In the genomic region with DNA sequence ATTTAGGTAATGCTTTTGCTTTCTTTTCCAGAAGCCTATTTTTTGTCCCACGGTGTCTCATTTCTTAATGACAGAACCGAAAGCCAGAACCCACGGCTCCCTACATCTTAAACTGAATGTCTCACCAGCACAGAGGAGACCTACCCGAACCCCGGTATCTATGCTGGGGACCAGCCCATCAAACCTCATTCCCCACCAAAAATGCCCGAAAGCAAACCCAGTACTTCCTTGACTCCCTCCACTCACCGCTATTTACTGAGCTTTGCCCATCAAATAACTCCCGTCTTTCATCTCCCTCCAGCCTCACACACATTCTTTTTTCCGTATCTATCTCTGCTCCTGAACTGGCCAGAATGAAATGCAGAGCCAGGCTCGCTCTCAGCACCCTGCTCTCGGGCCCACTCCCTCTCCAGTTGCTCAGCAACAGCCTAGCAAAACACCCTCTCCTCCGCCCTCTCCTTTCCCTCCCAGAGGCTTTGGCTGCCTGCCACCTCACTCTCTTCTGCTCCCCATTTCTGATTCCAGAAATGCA, we compare ENCODE assay signal across 10 cellular contexts. TPM values are rescaled to one million over a fixed set of nuclear protein-coding genes. Genes with fewer than 3 reads are reported as not detected.
A peak's percentile ranks its signal among the peaks of the same experiment; 100 is the strongest.
DNase-seq lines count a peak whose midpoint lies in the region; ATAC-seq, FAIRE-seq and TF ChIP-seq lines count a peak whose summit lies in the region.
"Had no signal": no experiment of that assay in that cellular context is flagged by ENCODE, and none has a peak within 500 bp of the region (broad histone marks: within the 10 kb centered on the region; RNA-seq: fewer than 3 reads in every experiment).

No MANE protein-coding gene starts in this region.

- no peaks in the 10 kb centered on the region for H3K36me3 Mint-ChIP-seq in activated CD4-positive, alpha-beta T cell treated with anti-CD3 and anti-CD28 coated beads, Interleukin-2, amount 10 ng/mL, durations not matched to agents 24 days and 14 days (ENCODE audit: low read depth)

- H3K4me3 ChIP-seq in ascending aorta (peak overlapping the region; percentile 58 to 89), right atrium auricular region (peak overlapping the region; percentile 39 to 62), small intestine (ENCODE audit: low read depth in 1 of 2, low read length in 2 of 2) (no peak overlapping the region)

- WGBS in small intestine, 3 donors, result 1 to 7% (median 6%) methylated on average over 12 of the region's 12 CpGs

- H3K4me1 ChIP-seq in ascending aorta, result peaks cover 22 to 57% of the 10 kb centered on the region in 2 donors
- H3K4me1 ChIP-seq in right atrium auricular region, result peaks cover 0 to 75% of the 10 kb centered on the region in 2 donors
- H3K4me1 ChIP-seq in small intestine (ENCODE audit: control insufficient read depth in 2 of 2, insufficient read depth in 1 of 2, low read depth in 1 of 2, low read length in 1 of 2), result no peaks in the 10 kb centered on the region

- no peaks in the 10 kb centered on the region for H3K9me3 Mint-ChIP-seq in activated CD4-positive, alpha-beta T cell treated with anti-CD3 and anti-CD28 coated beads, Interleukin-2, amount 10 ng/mL, durations not matched to agents 24 days and 14 days

- intact Hi-C loops in activated CD4-positive, alpha-beta T cell treated with anti-CD3 and anti-CD28 coated beads, Interleukin-2, amount 10 ng/mL, durations not matched to agents 24 days and 14 days (cut with micrococcal nuclease), result loop anchor here (5.0 kb wide), 2 partner anchors 166 to 1066 kb away; no protein-coding TSS in a partner anchor
- intact Hi-C loops in ascending aorta (cut with DNase I), result loop anchor here (5.0 to 10.0 kb wide), 2 partner anchors 744 to 961 kb away; no protein-coding TSS in a partner anchor

- FAIRE-seq in small intestine (lab: Jason Lieb, UNC), result no peak

- H3K27ac Mint-ChIP-seq in activated CD4-positive, alpha-beta T cell treated with anti-CD3 and anti-CD28 coated beads, Interleukin-2, amount 10 ng/mL, durations not matched to agents 24 days and 14 days, result peak overlapping the region; percentile 8

- no peaks in the 10 kb centered on the region for H3K27me3 ChIP-seq in ascending aorta
- H3K27me3 ChIP-seq in right atrium auricular region, result no peaks in the 10 kb centered on the region
- H3K27me3 ChIP-seq in small intestine (ENCODE audit: control insufficient read depth in 2 of 2, insufficient read depth in 2 of 2, low read length in 2 of 2), result peaks cover 3 to 11% of the 10 kb centered on the region in 2 donors

- no peak for ATAC-seq in HG02763 (IDR thresholded peaks at IDR 0.05; ENCODE audit: unreplicated experiment)

- H3K4me3 Mint-ChIP-seq in activated CD4-positive, alpha-beta T cell treated with anti-CD3 and anti-CD28 coated beads, Interleukin-2, amount 10 ng/mL, durations not matched to agents 24 days and 14 days, result peak overlapping the region; percentile 53

- H3K9me3 ChIP-seq in ascending aorta (no peaks in the 10 kb centered on the region), right atrium auricular region (no peaks in the 10 kb centered on the region), small intestine (ENCODE audit: control insufficient read depth, low read depth) (no peaks in the 10 kb centered on the region)
- H3K9me3 ChIP-seq: BLaER1 had no signal

- H3K27ac ChIP-seq in ascending aorta (peak overlapping the region; percentile 87 to 93), right atrium auricular region (peak overlapping the region; percentile 78 to 92), small intestine (ENCODE audit: low read depth in 1 of 2, low read length in 1 of 2) (peak overlapping the region in 1 of 2 donors; percentile 87)
- H3K27ac ChIP-seq: BLaER1 had no signal

- H3K36me3 ChIP-seq in ascending aorta (peaks cover 5 to 6% of the 10 kb centered on the region in 2 donors), right atrium auricular region (no peaks in the 10 kb centered on the region), small intestine (ENCODE audit: control insufficient read depth in 2 of 2, insufficient read depth in 2 of 2, low read length in 2 of 2) (no peaks in the 10 kb centered on the region)
- H3K36me3 ChIP-seq: BLaER1 had no signal

- peaks cover 21% of the 10 kb centered on the region for H3K4me1 Mint-ChIP-seq in activated CD4-positive, alpha-beta T cell treated with anti-CD3 and anti-CD28 coated beads, Interleukin-2, amount 10 ng/mL, durations not matched to agents 24 days and 14 days

- DNase-seq in activated CD4-positive, alpha-beta T cell treated with anti-CD3 and anti-CD28 coated beads, Interleukin-2, amount 10 ng/mL, durations not matched to agents 24 days and 14 days, result peak; percentile 76
- DNase-seq in activated CD4-positive, alpha-beta T cell treated with anti-CD3 and anti-CD28 coated beads, Interleukin-2, amount 50 U/mL, for 4 hours, result no peak
- peak; percentile 87 for DNase-seq in NCI-H345 (lab: John Stamatoyannopoulos, UW)
- DNase-seq in ascending aorta (ENCODE audit: low spot score in 2 of 2), result peak in 1 of 2 donors; percentile 93
- DNase-seq in right atrium auricular region (ENCODE audit: low spot score), result peak; percentile 86
- peak; percentile 24 for DNase-seq in pons (ENCODE audit: low spot score)
- DNase-seq in small intestine, result no peak

- no peak for TF ChIP-seq CTCF in ascending aorta (IDR thresholded peaks at IDR 0.05)
- TF ChIP-seq CTCF in right atrium auricular region (IDR thresholded peaks at IDR 0.05), result no peak

- peaks cover 57% of the 10 kb centered on the region for H3K27me3 Mint-ChIP-seq in activated CD4-positive, alpha-beta T cell treated with anti-CD3 and anti-CD28 coated beads, Interleukin-2, amount 10 ng/mL, durations not matched to agents 24 days and 14 days

RNA-seq across cellular contexts. Expression of gene IGFBP5, which starts 4.1 kb away (rescaled TPM):
- not detected in 2 replicates for total RNA-seq in activated CD4-positive, alpha-beta T cell treated with anti-CD3 and anti-CD28 coated beads, Interleukin-2, amount 10 ng/mL, durations not matched to agents 24 days and 14 days
- total RNA-seq in ascending aorta (1,280 TPM), right atrium auricular region (100 to 1,000 TPM; 169 to 554 TPM)
- 100 to 1,000 TPM in 1 of 3 donors, 1 to 10 TPM in 2; 1.3 to 107 (median 5.4) TPM for polyA plus RNA-seq in small intestine
- total RNA-seq: T-helper 1 cell treated with Interleukin-12 subunit alpha and Interleukin-12 subunit beta and Interleukin-4 antibody, amounts not matched to agents 30 ng/mL and 1 ng/mL, for 36 hours had no signal

RNA-seq across cellular contexts. Expression of gene IGFBP2, which starts 58.1 kb away (rescaled TPM):
- 33.5 and 42.4 TPM in 2 replicates for total RNA-seq in activated CD4-positive, alpha-beta T cell treated with anti-CD3 and anti-CD28 coated beads, Interleukin-2, amount 10 ng/mL, durations not matched to agents 24 days and 14 days
- total RNA-seq in ascending aorta (1,691 TPM), right atrium auricular region (100 to 1,000 TPM; 255 to 508 TPM)
- polyA plus RNA-seq in small intestine, result 10 to 100 TPM in 2 of 3 donors, 1 to 10 TPM in 1; 9.8 to 98.7 (median 14.1) TPM

Comparison
In these comparisons a context has a peak if more than half of its experiments do, and no peak if none do; other contexts are left out.
1. DNase-seq: peak in activated CD4-positive, alpha-beta T cell treated with anti-CD3 and anti-CD28 coated beads, Interleukin-2, amount 10 ng/mL, durations not matched to agents 24 days and 14 days (single experiment), NCI-H345 (single experiment), right atrium auricular region (single experiment) and pons (single experiment); none in activated CD4-positive, alpha-beta T cell treated with anti-CD3 and anti-CD28 coated beads, Interleukin-2, amount 50 U/mL, for 4 hours (0 of 2) and small intestine (single experiment).
2. H3K4me3 ChIP-seq: peak in ascending aorta (2 of 2) and right atrium auricular region (2 of 2); none in small intestine (0 of 2).
3. RNA of gene IGFBP5, which starts 4.1 kb away (total RNA-seq): 1,280 TPM in ascending aorta (single experiment) and 169 to 554 TPM in right atrium auricular region; not detected in activated CD4-positive, alpha-beta T cell treated with anti-CD3 and anti-CD28 coated beads, Interleukin-2, amount 10 ng/mL, durations not matched to agents 24 days and 14 days; every median in the first group is over 100 times any median in the second.